ENCODE assay signal across 6 cellular contexts in genomic region chr10:125611216-125611615, GRCh38.
"Had no signal": no experiment of that assay in that cellular context is flagged by ENCODE, and none has a peak within 500 bp of the region (broad histone marks: within the 10 kb centered on the region; RNA-seq: fewer than 3 reads in every experiment).

No MANE protein-coding gene starts in this region.

- ATAC-seq: HepG2, K562 had no signal

- H3K4me3 ChIP-seq: K562 had no signal

- H3K27ac ChIP-seq: HL-60 had no signal

- DNase-seq: IMR-90, KBM-7, KG1 had no signal
